3 cellular contexts compared by ENCODE assay signal in the genomic region with DNA sequence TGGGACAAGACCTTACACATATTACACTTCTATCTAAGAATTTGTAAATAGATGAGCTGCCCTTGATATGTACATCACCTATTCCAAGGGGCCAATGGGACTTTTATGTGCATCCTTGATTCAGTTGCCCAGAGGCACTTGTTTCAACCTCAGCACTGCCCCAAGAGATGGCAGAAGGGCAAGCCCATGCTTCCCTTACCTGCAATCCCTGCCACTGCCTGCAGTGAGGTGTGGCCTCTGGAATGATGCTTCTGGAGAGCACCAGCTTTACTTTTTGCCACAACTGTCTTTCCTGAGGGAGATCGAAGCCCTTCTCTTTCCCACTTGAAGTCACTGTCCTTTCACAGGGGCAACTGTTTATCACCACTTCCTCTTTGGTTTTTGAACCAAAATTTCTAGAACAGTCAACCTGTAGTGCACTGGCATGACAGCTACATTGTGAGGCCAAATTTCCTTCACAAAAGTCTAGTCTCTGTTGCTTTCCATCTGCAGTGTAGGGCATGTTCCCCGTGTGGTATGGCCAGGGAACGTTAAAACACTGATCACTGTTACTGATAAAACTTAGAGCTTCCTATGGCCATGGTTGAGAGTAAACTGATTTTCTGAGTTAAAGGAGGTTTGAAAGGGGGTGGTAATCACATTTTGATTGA. TPM values are rescaled to one million over a fixed set of nuclear protein-coding genes. Genes with fewer than 3 reads are reported as not detected.
"Had no signal": no experiment of that assay in that cellular context is flagged by ENCODE, and none has a peak within 500 bp of the region (broad histone marks: within the 10 kb centered on the region; RNA-seq: fewer than 3 reads in every experiment).

No MANE protein-coding gene starts in this region.

RNA-seq across cellular contexts. Expression of gene FAM72D, which starts 48.6 kb away (rescaled TPM):
- total RNA-seq: right atrium auricular region, thoracic aorta had no signal
- polyA plus RNA-seq: naive thymus-derived CD8-positive, alpha-beta T cell had no signal
